8 cellular contexts compared by ENCODE assay signal in genomic region chr3:139388961-139389551, GRCh38. TPM values are rescaled to one million over a fixed set of nuclear protein-coding genes. Genes with fewer than 3 reads are reported as not detected.
DNase-seq lines count a peak whose midpoint lies in the region; ATAC-seq and TF ChIP-seq lines count a peak whose summit lies in the region.

No MANE protein-coding gene starts in this region.

- no peaks in the 10 kb centered on the region for H3K9me3 Mint-ChIP-seq in effector memory CD8-positive, alpha-beta T cell
- H3K9me3 Mint-ChIP-seq in natural killer cell treated with Interleukin-12 subunit alpha and Interleukin-12 subunit beta and Interleukin-15 and Interleukin-18, amount 100 ng/mL, for 72 hours: no peaks in the 10 kb centered on the region

- ATAC-seq in HG02884 (IDR thresholded peaks at IDR 0.05; ENCODE audit: unreplicated experiment): peak; percentile 16
- peak; percentile 37 for ATAC-seq in effector memory CD8-positive, alpha-beta T cell (replicated peaks)
- ATAC-seq in natural killer cell treated with Interleukin-12 subunit alpha and Interleukin-12 subunit beta and Interleukin-15 and Interleukin-18, amount 100 ng/mL, for 72 hours: no peak

- peaks cover 17 to 46% of the 10 kb centered on the region in 2 donors for H3K4me1 Mint-ChIP-seq in effector memory CD8-positive, alpha-beta T cell (ENCODE audit: low read depth in 2 of 2)
- peaks cover 32 to 36% of the 10 kb centered on the region in 2 donors for H3K4me1 Mint-ChIP-seq in natural killer cell treated with Interleukin-12 subunit alpha and Interleukin-12 subunit beta and Interleukin-15 and Interleukin-18, amount 100 ng/mL, for 72 hours (ENCODE audit: low read depth in 2 of 2)

- peak overlapping the region; percentile 89 for H3K4me2 ChIP-seq in SU-DHL-6 (ENCODE audit: low read depth, low read length, poor library complexity, severe bottlenecking)

- no peaks in the 10 kb centered on the region for H3K9me3 ChIP-seq in SU-DHL-6 (ENCODE audit: insufficient read depth, low read length)

- H3K27me3 Mint-ChIP-seq in effector memory CD8-positive, alpha-beta T cell: no peaks in the 10 kb centered on the region
- peaks cover 0 to 7% of the 10 kb centered on the region in 2 donors for H3K27me3 Mint-ChIP-seq in natural killer cell treated with Interleukin-12 subunit alpha and Interleukin-12 subunit beta and Interleukin-15 and Interleukin-18, amount 100 ng/mL, for 72 hours

- no peaks in the 10 kb centered on the region for H3K36me3 ChIP-seq in SU-DHL-6 (ENCODE audit: low read length)

- 0 out of 2 replicates have a peak, but pooled peaks cover 6% of the 10 kb centered on the region for H4K20me1 ChIP-seq in SU-DHL-6 (ENCODE audit: low read depth, low read length)

- no peak overlapping the region for H3K27ac ChIP-seq in SU-DHL-6 (ENCODE audit: low read depth, low read length)

- peak overlapping the region; percentile 83 for H2AFZ ChIP-seq in SU-DHL-6 (ENCODE audit: low read depth, low read length, severe bottlenecking)

- no peaks in the 10 kb centered on the region for H3K27me3 ChIP-seq in SU-DHL-6 (ENCODE audit: low read length)

- peak overlapping the region; percentile 94 for H3K9ac ChIP-seq in SU-DHL-6 (ENCODE audit: low read length)

- no peak for TF ChIP-seq CTCF in SU-DHL-6 (IDR thresholded peaks at IDR 0.05; ENCODE audit: insufficient read depth, low read length, poor library complexity, severe bottlenecking)

- H3K79me2 ChIP-seq in SU-DHL-6 (ENCODE audit: insufficient read depth, low read length): peaks cover 52% of the 10 kb centered on the region

- peak overlapping the region; percentile 89 for H3K4me3 ChIP-seq in SU-DHL-6 (ENCODE audit: insufficient read depth, low read length, poor library complexity, severe bottlenecking)

- no peaks in the 10 kb centered on the region for H3K9me2 ChIP-seq in SU-DHL-6 (replicated peaks; ENCODE audit: insufficient read depth, low read length)

- no peaks in the 10 kb centered on the region for H3F3A ChIP-seq in SU-DHL-6 (ENCODE audit: insufficient read depth)

- peak; percentile 62 for DNase-seq in NCI-H82 (lab: John Stamatoyannopoulos, UW)
- DNase-seq in NCI-H82 treated with DMSO at 0.1 percent for 48 hours (lab: John Stamatoyannopoulos, UW; ENCODE audit: unreplicated experiment): no peak
- DNase-seq in effector memory CD8-positive, alpha-beta T cell: no peak
- peak; percentile 63 for DNase-seq in natural killer cell treated with Interleukin-12 subunit alpha and Interleukin-12 subunit beta and Interleukin-15 and Interleukin-18, amount 100 ng/mL, for 72 hours (ENCODE audit: low spot score)
- no peak for DNase-seq in glomerular visceral epithelial cell (ENCODE audit: extremely low spot score)
- no peak for DNase-seq in DMS153 (lab: John Stamatoyannopoulos, UW)

- peaks cover 37% of the 10 kb centered on the region for H3K36me3 Mint-ChIP-seq in effector memory CD8-positive, alpha-beta T cell (ENCODE audit: insufficient read depth)
- H3K36me3 Mint-ChIP-seq in natural killer cell treated with Interleukin-12 subunit alpha and Interleukin-12 subunit beta and Interleukin-15 and Interleukin-18, amount 100 ng/mL, for 72 hours: no peaks in the 10 kb centered on the region

- H3K4me3 Mint-ChIP-seq in effector memory CD8-positive, alpha-beta T cell: peak overlapping the region; percentile 84 to 91
- H3K4me3 Mint-ChIP-seq in natural killer cell treated with Interleukin-12 subunit alpha and Interleukin-12 subunit beta and Interleukin-15 and Interleukin-18, amount 100 ng/mL, for 72 hours: peak overlapping the region; percentile 95

- peak overlapping the region; percentile 98 for H3K27ac Mint-ChIP-seq in effector memory CD8-positive, alpha-beta T cell
- H3K27ac Mint-ChIP-seq in natural killer cell treated with Interleukin-12 subunit alpha and Interleukin-12 subunit beta and Interleukin-15 and Interleukin-18, amount 100 ng/mL, for 72 hours: peak overlapping the region; percentile 92 to 94

RNA-seq across cellular contexts. Expression of gene COPB2, which starts 0.4 kb away (rescaled TPM):
- 100 to 1,000 TPM in 1 of 2 donors, 10 to 100 TPM in 1; 97.6 to 125 TPM for total RNA-seq in natural killer cell treated with Interleukin-12 subunit alpha and Interleukin-12 subunit beta and Interleukin-15 and Interleukin-18, amount 100 ng/mL, for 72 hours

RNA-seq across cellular contexts. Expression of gene MRPS22, which starts 45.2 kb away (rescaled TPM):
- total RNA-seq in natural killer cell treated with Interleukin-12 subunit alpha and Interleukin-12 subunit beta and Interleukin-15 and Interleukin-18, amount 100 ng/mL, for 72 hours: 10 to 100 TPM; 40.9 to 46.6 TPM

Comparison
In these comparisons a context has a peak if more than half of its experiments do, and no peak if none do; other contexts are left out.
1. DNase-seq: peak in NCI-H82 (single experiment) and natural killer cell treated with Interleukin-12 subunit alpha and Interleukin-12 subunit beta and Interleukin-15 and Interleukin-18, amount 100 ng/mL, for 72 hours (single experiment); none in NCI-H82 treated with DMSO at 0.1 percent for 48 hours (single experiment), effector memory CD8-positive, alpha-beta T cell (0 of 3), glomerular visceral epithelial cell (single experiment) and DMS153 (single experiment).
2. ATAC-seq: peak in HG02884 (single experiment) and effector memory CD8-positive, alpha-beta T cell (single experiment); none in natural killer cell treated with Interleukin-12 subunit alpha and Interleukin-12 subunit beta and Interleukin-15 and Interleukin-18, amount 100 ng/mL, for 72 hours (0 of 2).